ENCODE assay signal across 8 cellular contexts in the genomic region with DNA sequence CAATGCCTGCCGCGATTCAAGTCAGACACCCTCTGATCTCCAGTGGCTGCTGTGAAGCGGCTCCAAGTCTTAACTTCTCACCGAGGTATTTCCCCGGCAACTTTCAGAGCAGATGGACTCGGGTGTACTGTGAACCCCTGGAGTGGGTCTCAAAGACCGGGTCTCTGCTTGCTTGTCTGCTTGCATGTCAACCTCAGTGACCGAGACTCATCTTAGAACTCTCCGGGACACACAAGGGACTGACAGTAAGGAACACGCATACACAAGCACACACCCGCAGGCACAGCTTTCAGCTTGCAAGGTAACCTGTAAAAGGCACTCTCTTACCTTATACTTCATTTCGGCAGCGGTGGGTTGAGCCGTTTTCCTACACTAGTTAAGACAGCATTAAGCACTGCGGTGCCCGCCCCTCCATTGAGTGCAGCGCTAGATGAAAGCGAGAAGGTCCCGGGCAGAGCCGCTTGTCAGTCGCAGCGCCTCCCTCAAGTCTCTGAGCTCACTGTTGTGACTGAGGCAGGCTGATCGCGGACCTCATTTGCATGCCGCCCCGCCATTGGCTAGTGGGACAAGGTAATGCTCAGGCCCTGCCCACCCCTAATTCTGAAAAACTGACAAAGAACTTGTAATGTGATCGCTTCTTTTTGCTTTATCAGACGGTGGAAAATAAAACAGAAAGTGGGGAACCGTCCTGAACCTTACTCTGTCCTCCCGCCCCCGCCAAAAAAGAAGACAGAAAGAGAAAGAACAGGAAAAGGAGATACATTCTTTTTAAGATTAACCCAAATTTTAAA. TPM values are rescaled to one million over a fixed set of nuclear protein-coding genes. Genes with fewer than 3 reads are reported as not detected.
A peak's percentile ranks its signal among the peaks of the same experiment; 100 is the strongest.
DNase-seq lines count a peak whose midpoint lies in the region; ATAC-seq and TF ChIP-seq lines count a peak whose summit lies in the region.

A gene with protein sequence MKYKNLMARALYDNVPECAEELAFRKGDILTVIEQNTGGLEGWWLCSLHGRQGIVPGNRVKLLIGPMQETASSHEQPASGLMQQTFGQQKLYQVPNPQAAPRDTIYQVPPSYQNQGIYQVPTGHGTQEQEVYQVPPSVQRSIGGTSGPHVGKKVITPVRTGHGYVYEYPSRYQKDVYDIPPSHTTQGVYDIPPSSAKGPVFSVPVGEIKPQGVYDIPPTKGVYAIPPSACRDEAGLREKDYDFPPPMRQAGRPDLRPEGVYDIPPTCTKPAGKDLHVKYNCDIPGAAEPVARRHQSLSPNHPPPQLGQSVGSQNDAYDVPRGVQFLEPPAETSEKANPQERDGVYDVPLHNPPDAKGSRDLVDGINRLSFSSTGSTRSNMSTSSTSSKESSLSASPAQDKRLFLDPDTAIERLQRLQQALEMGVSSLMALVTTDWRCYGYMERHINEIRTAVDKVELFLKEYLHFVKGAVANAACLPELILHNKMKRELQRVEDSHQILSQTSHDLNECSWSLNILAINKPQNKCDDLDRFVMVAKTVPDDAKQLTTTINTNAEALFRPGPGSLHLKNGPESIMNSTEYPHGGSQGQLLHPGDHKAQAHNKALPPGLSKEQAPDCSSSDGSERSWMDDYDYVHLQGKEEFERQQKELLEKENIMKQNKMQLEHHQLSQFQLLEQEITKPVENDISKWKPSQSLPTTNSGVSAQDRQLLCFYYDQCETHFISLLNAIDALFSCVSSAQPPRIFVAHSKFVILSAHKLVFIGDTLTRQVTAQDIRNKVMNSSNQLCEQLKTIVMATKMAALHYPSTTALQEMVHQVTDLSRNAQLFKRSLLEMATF (minus strand): TSS at position 492 of the 791 bp plus-strand sequence. CDS start 153 bp downstream, at position 339.

- in situ Hi-C loops in GM13977 (cut with MboI; ENCODE audit: low pct_unique_long_range_greater_than_20kb, low sequenced_read_pairs, unreplicated experiment): no loop called here

- TF ChIP-seq CTCF in GM13977 (IDR thresholded peaks at IDR 0.05; ENCODE audit: extremely low read depth, insufficient read depth, missing control alignments): no peak
- no peak for TF ChIP-seq CTCF in left ventricle myocardium inferior (IDR thresholded peaks at IDR 0.05; ENCODE audit: borderline replicate concordance)
- no peak for TF ChIP-seq CTCF in progenitor cell of endocrine pancreas (IDR thresholded peaks at IDR 0.05; ENCODE audit: unreplicated experiment)

- H3K36me3 Mint-ChIP-seq in T-helper 1 cell treated with Interleukin-12 subunit alpha and Interleukin-12 subunit beta and Interleukin-4 antibody, amounts not matched to agents 30 μg/mL and 1 μg/mL, for 36 hours (ENCODE audit: low read depth): peaks cover 22% of the 10 kb centered on the region
- peaks cover 1% of the 10 kb centered on the region for H3K36me3 Mint-ChIP-seq in progenitor cell of endocrine pancreas (ENCODE audit: insufficient read depth)

- peak within 1 kb of the TSS; percentile 99 for H3K27ac Mint-ChIP-seq in T-helper 1 cell treated with Interleukin-12 subunit alpha and Interleukin-12 subunit beta and Interleukin-4 antibody, amounts not matched to agents 30 μg/mL and 1 μg/mL, for 36 hours
- H3K27ac Mint-ChIP-seq in progenitor cell of endocrine pancreas: peak within 1 kb of the TSS; percentile 99

- DNase-seq in GM13977 (ENCODE audit: low spot score) (peak; percentile 90), NCI-H1694 (lab: John Stamatoyannopoulos, UW) (peak; percentile 29), amniotic stem cell (lab: John Stamatoyannopoulos, UW) (peak; percentile 97), left ventricle myocardium inferior (peak; percentile 95), progenitor cell of endocrine pancreas (ENCODE audit: low spot score, unreplicated experiment) (peak; percentile 77), ureter (ENCODE audit: low spot score) (peak; percentile 96)

- peaks cover 38% of the 10 kb centered on the region for H3K4me1 ChIP-seq in left ventricle myocardium inferior

- H3K4me3 Mint-ChIP-seq in T-helper 1 cell treated with Interleukin-12 subunit alpha and Interleukin-12 subunit beta and Interleukin-4 antibody, amounts not matched to agents 30 μg/mL and 1 μg/mL, for 36 hours: peak within 1 kb of the TSS; percentile 95
- peak within 1 kb of the TSS; percentile 83 for H3K4me3 Mint-ChIP-seq in progenitor cell of endocrine pancreas (ENCODE audit: low read depth)

- peaks cover 60% of the 10 kb centered on the region for H3K4me1 Mint-ChIP-seq in T-helper 1 cell treated with Interleukin-12 subunit alpha and Interleukin-12 subunit beta and Interleukin-4 antibody, amounts not matched to agents 30 μg/mL and 1 μg/mL, for 36 hours (ENCODE audit: low read depth)
- H3K4me1 Mint-ChIP-seq in progenitor cell of endocrine pancreas (ENCODE audit: low read depth): peaks cover 67% of the 10 kb centered on the region

- no peaks in the 10 kb centered on the region for H3K36me3 ChIP-seq in left ventricle myocardium inferior

- no peaks in the 10 kb centered on the region for H3K27me3 Mint-ChIP-seq in T-helper 1 cell treated with Interleukin-12 subunit alpha and Interleukin-12 subunit beta and Interleukin-4 antibody, amounts not matched to agents 30 μg/mL and 1 μg/mL, for 36 hours (ENCODE audit: low read depth)
- no peaks in the 10 kb centered on the region for H3K27me3 Mint-ChIP-seq in progenitor cell of endocrine pancreas

- H3K27me3 ChIP-seq in left ventricle myocardium inferior (ENCODE audit: low read depth): no peaks in the 10 kb centered on the region

- H3K9me3 ChIP-seq in left ventricle myocardium inferior (replicated peaks): no peaks in the 10 kb centered on the region

- ATAC-seq in HG02884 (IDR thresholded peaks at IDR 0.05; ENCODE audit: unreplicated experiment): peak; percentile 99

- intact Hi-C loops in left ventricle myocardium inferior (cut with micrococcal nuclease): loop anchor here (10.0 kb wide), 1 partner anchor 122 kb away; no protein-coding TSS in a partner anchor

- H3K9me3 Mint-ChIP-seq in T-helper 1 cell treated with Interleukin-12 subunit alpha and Interleukin-12 subunit beta and Interleukin-4 antibody, amounts not matched to agents 30 μg/mL and 1 μg/mL, for 36 hours: no peaks in the 10 kb centered on the region
- H3K9me3 Mint-ChIP-seq in progenitor cell of endocrine pancreas (ENCODE audit: low read depth): peaks cover 3% of the 10 kb centered on the region

- H3K4me3 ChIP-seq in left ventricle myocardium inferior: peak within 1 kb of the TSS; percentile 70

- peak within 1 kb of the TSS; percentile 87 for H3K27ac ChIP-seq in left ventricle myocardium inferior (replicated peaks)

RNA-seq across cellular contexts. Expression of the gene that starts here (rescaled TPM):
- total RNA-seq in left ventricle myocardium inferior (28.1 TPM), progenitor cell of endocrine pancreas (13.6 and 14.1 TPM in 2 replicates), ureter (65.8 TPM)

Comparison
In these comparisons a context has a peak if more than half of its experiments do, and no peak if none do; other contexts are left out.
1. Peak in every context shown above with its lines: DNase-seq, ATAC-seq, H3K4me3 ChIP-seq and H3K27ac ChIP-seq.
2. DNase-seq: peak in every context shown above with its lines; median percentile 97 in amniotic stem cell; 96 in ureter; 95 in left ventricle myocardium inferior; 90 in GM13977; 77 in progenitor cell of endocrine pancreas; 29 in NCI-H1694.